In the genomic region with DNA sequence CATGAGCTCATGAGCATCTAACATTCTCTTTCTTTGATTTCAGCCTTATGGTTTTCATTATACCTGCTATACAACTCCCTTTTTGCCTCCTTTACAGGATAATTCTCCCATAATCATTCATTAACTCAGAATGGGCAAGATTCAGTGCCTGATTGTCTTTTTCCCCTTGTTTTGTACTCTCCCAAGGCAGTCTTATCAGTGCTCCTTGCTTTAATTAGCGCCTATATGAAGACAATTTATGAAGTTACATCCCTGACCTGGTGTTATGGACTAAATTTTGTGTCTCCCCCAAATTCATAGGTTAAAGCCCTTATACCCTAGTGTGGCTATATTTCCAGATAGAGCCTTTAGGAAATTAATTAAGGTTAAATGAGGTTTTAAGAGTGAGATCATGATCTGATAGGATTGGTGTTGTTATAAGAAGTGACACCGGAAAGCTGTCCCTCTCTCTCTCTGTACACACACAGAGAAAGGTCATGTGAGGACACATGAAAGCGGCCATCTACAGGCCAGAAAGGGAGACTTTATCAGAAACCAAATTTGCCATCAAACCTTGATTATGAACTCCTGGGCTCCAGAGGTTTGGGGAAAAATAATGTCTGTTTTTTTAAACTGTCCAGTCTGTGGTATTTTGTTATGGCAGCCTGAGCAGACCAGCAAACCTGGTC, we compare ENCODE assay signal across 30 cellular contexts.
"Had no signal": no experiment of that assay in that cellular context is flagged by ENCODE, and none has a peak within 500 bp of the region (broad histone marks: within the 10 kb centered on the region; RNA-seq: fewer than 3 reads in every experiment).

No MANE protein-coding gene starts in this region.

- H3K36me3 ChIP-seq: ascending aorta, breast epithelium, cardiac muscle cell, colonic mucosa, esophagus squamous epithelium, gastroesophageal sphincter, heart right ventricle had no signal

- DNase-seq: activated CD4-positive, alpha-beta memory T cell treated with anti-CD3 and anti-CD28 coated beads, Interleukin-2, amount 10 ng/mL, durations not matched to agents 7 days and 5 days; activated CD4-positive, alpha-beta T cell treated with anti-CD3 and anti-CD28 coated beads for 1 hour; activated CD4-positive, alpha-beta T cell treated with anti-CD3 and anti-CD28 coated beads for 4 hours; activated CD4-positive, alpha-beta T cell treated with anti-CD3 and anti-CD28 coated beads, Interleukin-2, amount 10 ng/mL, durations not matched to agents 7 days and 5 days; activated CD4-positive, alpha-beta T cell treated with anti-CD3 and anti-CD28 coated beads, Interleukin-2, amount 50 U/mL, for 4 hours; activated CD8-positive, alpha-beta memory T cell treated with anti-CD3 and anti-CD28 coated beads, Interleukin-2, amount 50 U/mL, for 48 hours; activated gamma-delta T cell; activated naive CD4-positive, alpha-beta T cell; activated naive CD4-positive, alpha-beta T cell treated with anti-CD3 and anti-CD28 coated beads, Interleukin-2, amount 10 ng/mL, durations not matched to agents 7 days and 5 days; activated naive CD8-positive, alpha-beta T cell treated with anti-CD3 and anti-CD28 coated beads, Interleukin-2, amount 10 ng/mL, durations not matched to agents 7 days and 5 days; activated T-cell treated with anti-CD3 and anti-CD28 coated beads for 4 hours; activated T-cell treated with anti-CD3 and anti-CD28 coated beads, Interleukin-2, amount 50 U/mL, for 24 hours; activated T-cell treated with anti-CD3 and anti-CD28 coated beads, Interleukin-2, amount 50 U/mL, for 72 hours; central memory CD4-positive, alpha-beta T cell; cerebellar nuclear complex; colonic mucosa; effector CD8-positive, alpha-beta T cell; esophagus squamous epithelium; foreskin melanocyte; heart right ventricle; T-helper 2 cell had no signal

- ATAC-seq: activated naive CD4-positive, alpha-beta T cell treated with anti-CD3 and anti-CD28 coated beads, Interleukin-2, amount 50 U/mL, for 72 hours; activated T-cell treated with anti-CD3 and anti-CD28 coated beads, Interleukin-2, amount 50 U/mL, for 72 hours; gastroesophageal sphincter; heart right ventricle; WTC11 had no signal

- H3K27ac ChIP-seq: ascending aorta, breast epithelium, cardiac muscle cell, colonic mucosa, epithelial cell of prostate, esophagus squamous epithelium, gastroesophageal sphincter, heart right ventricle had no signal

- H3K4me3 ChIP-seq: ascending aorta, breast epithelium, cardiac muscle cell, colonic mucosa, esophagus squamous epithelium, gastroesophageal sphincter, heart right ventricle had no signal

- FAIRE-seq: endometrium, endothelial cell of umbilical vein had no signal

- H3K27me3 ChIP-seq: ascending aorta, breast epithelium, cardiac muscle cell, colonic mucosa, esophagus squamous epithelium, gastroesophageal sphincter, heart right ventricle had no signal

- H3K9me3 ChIP-seq: ascending aorta, breast epithelium, colonic mucosa, esophagus squamous epithelium, gastroesophageal sphincter, heart right ventricle had no signal

- H3K4me1 ChIP-seq: ascending aorta, breast epithelium, colonic mucosa, esophagus squamous epithelium, gastroesophageal sphincter, heart right ventricle had no signal
